In the genomic region with DNA sequence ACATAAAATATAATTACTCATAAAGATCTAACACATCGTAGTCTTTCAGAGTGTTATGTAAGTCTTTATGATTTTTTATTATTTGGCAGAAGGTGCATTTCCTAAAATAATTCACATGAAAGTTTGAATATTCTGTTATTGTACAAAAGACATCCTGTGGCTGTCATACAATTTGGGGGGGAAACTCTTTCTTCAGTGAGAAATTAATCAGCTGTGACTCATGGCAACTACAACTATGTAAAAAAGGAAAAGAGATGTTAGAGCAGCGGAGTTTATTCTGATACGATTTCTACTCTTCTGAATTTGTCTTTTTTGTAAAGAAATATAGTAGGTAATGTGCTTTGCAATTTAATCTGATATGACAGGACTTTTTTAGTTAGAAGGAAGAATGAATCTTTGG, we compare ENCODE assay signal across 22 cellular contexts. TPM values are rescaled to one million over a fixed set of nuclear protein-coding genes. Genes with fewer than 3 reads are reported as not detected.
DNase-seq lines count a peak whose midpoint lies in the region; ATAC-seq, FAIRE-seq and TF ChIP-seq lines count a peak whose summit lies in the region.
"Had no signal": no experiment of that assay in that cellular context is flagged by ENCODE, and none has a peak within 500 bp of the region (broad histone marks: within the 10 kb centered on the region; RNA-seq: fewer than 3 reads in every experiment).

No MANE protein-coding gene starts in this region.

- no peaks in the 10 kb centered on the region for H3F3A ChIP-seq in OCI-LY1 (ENCODE audit: insufficient read depth, low read length)

- peak; percentile 87 for FAIRE-seq in GM19239 (lab: Jason Lieb, UNC)
- FAIRE-seq: A549, endothelial cell of umbilical vein, urothelium cell line had no signal

- H2AFZ ChIP-seq in OCI-LY1 (ENCODE audit: low read length): no peak overlapping the region

- H3K27me3 ChIP-seq in CD4-positive, CD25-positive, alpha-beta regulatory T cell (ENCODE audit: control insufficient read depth, insufficient read depth, low read length): peaks cover 7% of the 10 kb centered on the region
- no peaks in the 10 kb centered on the region for H3K27me3 ChIP-seq in OCI-LY1 (ENCODE audit: insufficient read depth, low read length)
- H3K27me3 ChIP-seq: ovary, Peyer's patch had no signal

- no peaks in the 10 kb centered on the region for H3K36me3 ChIP-seq in CD4-positive, CD25-positive, alpha-beta regulatory T cell (ENCODE audit: control insufficient read depth, insufficient read depth, low read length)
- no peaks in the 10 kb centered on the region for H3K36me3 ChIP-seq in OCI-LY1 (ENCODE audit: insufficient read depth, low read length)
- H3K36me3 ChIP-seq: ovary, Peyer's patch had no signal

- no peaks in the 10 kb centered on the region for H4K20me1 ChIP-seq in OCI-LY1 (ENCODE audit: insufficient read depth, low read length)

- TF ChIP-seq CTCF in OCI-LY1 (IDR thresholded peaks at IDR 0.05; ENCODE audit: low read length): no peak

- H3K9me3 ChIP-seq in CD4-positive, CD25-positive, alpha-beta regulatory T cell (ENCODE audit: control insufficient read depth in 2 of 2, low read length in 2 of 2): no peaks in the 10 kb centered on the region
- H3K9me3 ChIP-seq in OCI-LY1 (ENCODE audit: low read length): no peaks in the 10 kb centered on the region
- H3K9me3 ChIP-seq: A549, ovary, Peyer's patch had no signal

- peaks cover 46% of the 10 kb centered on the region for H3K27me3 Mint-ChIP-seq in CD4-positive, CD25-positive, alpha-beta regulatory T cell

- H3K9me2 ChIP-seq in OCI-LY1 (ENCODE audit: low read depth, low read length): no peaks in the 10 kb centered on the region

- H3K4me1 Mint-ChIP-seq in CD4-positive, CD25-positive, alpha-beta regulatory T cell: peaks cover 0 to 6% (median under 1%) of the 10 kb centered on the region in 4 donors

- H3K79me2 ChIP-seq in OCI-LY1 (ENCODE audit: insufficient read depth, low read length): no peaks in the 10 kb centered on the region

- no peaks in the 10 kb centered on the region for H3K4me1 ChIP-seq in CD4-positive, CD25-positive, alpha-beta regulatory T cell (ENCODE audit: control insufficient read depth, insufficient read depth, low read length, poor library complexity, severe bottlenecking)
- H3K4me1 ChIP-seq in OCI-LY1 (ENCODE audit: insufficient read depth, low read length, severe bottlenecking): peaks cover 32% of the 10 kb centered on the region
- H3K4me1 ChIP-seq: A549, foreskin keratinocyte, Peyer's patch had no signal

- peaks cover 0 to 1% (median 0%) of the 10 kb centered on the region in 7 donors for H3K9me3 Mint-ChIP-seq in CD4-positive, CD25-positive, alpha-beta regulatory T cell
- H3K9me3 Mint-ChIP-seq: CD8-positive, alpha-beta T cell had no signal

- DNase-seq in CD4-positive, CD25-positive, alpha-beta regulatory T cell: no peak
- DNase-seq in GM19239 (ENCODE audit: insufficient read length, low spot score) (no peak), RPMI8226 (no peak), NCI-H187 treated with DMSO at 0.1 percent for 48 hours (lab: John Stamatoyannopoulos, UW) (no peak)
- no peak for DNase-seq in stimulated activated CD4-positive, alpha-beta T cell treated with anti-CD3 and anti-CD28 coated beads, Interleukin-1b, Interleukin-23, amount 100 ng/mL, for 48 hours
- DNase-seq: activated effector memory CD4-positive, alpha-beta T cell treated with Interleukin-2 at 50 U/mL for 16 hours; CD8-positive, alpha-beta T cell; DND-41; foreskin keratinocyte; HCEC 1CT; left ventricle myocardium superior; NCI-H187; ovary; Peyer's patch; stimulated activated naive CD4-positive, alpha-beta T cell had no signal

- no peak overlapping the region for H3K4me3 Mint-ChIP-seq in CD4-positive, CD25-positive, alpha-beta regulatory T cell
- H3K4me3 Mint-ChIP-seq: CD8-positive, alpha-beta T cell had no signal

- no peaks in the 10 kb centered on the region for H3K36me3 Mint-ChIP-seq in CD4-positive, CD25-positive, alpha-beta regulatory T cell
- H3K36me3 Mint-ChIP-seq: CD8-positive, alpha-beta T cell had no signal

- H3K4me2 ChIP-seq in OCI-LY1 (ENCODE audit: low read length): peak overlapping the region; percentile 47; the same call in 1 of the 2 replicates
- H3K4me2 ChIP-seq: A549 had no signal

- no peak for ATAC-seq in CD4-positive, CD25-positive, alpha-beta regulatory T cell (ENCODE audit: low read depth in 2 of 2)
- ATAC-seq in HG02759 (IDR thresholded peaks at IDR 0.05; ENCODE audit: unreplicated experiment) (peak; percentile 36), GM18519 (IDR thresholded peaks at IDR 0.05; ENCODE audit: low FRiP score, unreplicated experiment) (no peak)
- ATAC-seq: A549; CD8-positive, alpha-beta T cell; foreskin keratinocyte; left ventricle myocardium superior had no signal

- no peak overlapping the region for H3K4me3 ChIP-seq in CD4-positive, CD25-positive, alpha-beta regulatory T cell (ENCODE audit: low read depth, low read length)
- no peak overlapping the region for H3K4me3 ChIP-seq in OCI-LY1 (ENCODE audit: low read depth, low read length, poor library complexity, severe bottlenecking)
- H3K4me3 ChIP-seq: A549, ovary, Peyer's patch had no signal

- peak overlapping the region; percentile 14 for H3K27ac ChIP-seq in CD4-positive, CD25-positive, alpha-beta regulatory T cell (ENCODE audit: insufficient read depth, low read length, poor library complexity, severe bottlenecking)
- peak overlapping the region; percentile 49 for H3K27ac ChIP-seq in OCI-LY1 (ENCODE audit: low read depth, low read length, poor library complexity, severe bottlenecking)
- H3K27ac ChIP-seq: A549, foreskin keratinocyte, ovary had no signal

- H3K9ac ChIP-seq in OCI-LY1 (ENCODE audit: low read length): no peak overlapping the region

- H3K27ac Mint-ChIP-seq in CD4-positive, CD25-positive, alpha-beta regulatory T cell: no peak overlapping the region
- H3K27ac Mint-ChIP-seq: CD8-positive, alpha-beta T cell had no signal

RNA-seq across cellular contexts. Expression of a gene that starts 14.2 kb away (rescaled TPM):
- total RNA-seq in CD4-positive, CD25-positive, alpha-beta regulatory T cell: 0.17 TPM
- polyA plus RNA-seq in CD4-positive, CD25-positive, alpha-beta regulatory T cell: not detected
- total RNA-seq: endothelial cell of umbilical vein, foreskin keratinocyte, MCF 10A had no signal
- polyA plus RNA-seq: A549, endothelial cell of umbilical vein, foreskin keratinocyte had no signal
